In genomic region chr2:176582990-176583481, GRCh38 we compare ENCODE assay signal across 9 cellular contexts.
DNase-seq lines count a peak whose midpoint lies in the region; ATAC-seq and TF ChIP-seq lines count a peak whose summit lies in the region.
"Had no signal": no experiment of that assay in that cellular context is flagged by ENCODE, and none has a peak within 500 bp of the region (broad histone marks: within the 10 kb centered on the region; RNA-seq: fewer than 3 reads in every experiment).

No MANE protein-coding gene starts in this region.

- peaks cover 46% of the 10 kb centered on the region for H3K4me1 Mint-ChIP-seq in brain
- H3K4me1 Mint-ChIP-seq in CD4-positive, alpha-beta T cell (ENCODE audit: low read depth), result no peaks in the 10 kb centered on the region

- POLR2A ChIA-PET in CD4-positive, alpha-beta T cell (lab: Charles Lee), result no interaction called here

- intact Hi-C loops in CD4-positive, alpha-beta T cell (cut with DNase I, micrococcal nuclease), result no loop called here

- no peak for ATAC-seq in GM18907 (IDR thresholded peaks at IDR 0.05; ENCODE audit: unreplicated experiment)
- ATAC-seq in CD4-positive, alpha-beta T cell (ENCODE audit: poor library complexity), result no peak

- H3K9me3 ChIP-seq in CD4-positive, alpha-beta T cell (ENCODE audit: control insufficient read depth, low read length), result no peaks in the 10 kb centered on the region

- DNase-seq in AG08395 (ENCODE audit: low spot score) (peak; percentile 86), HS-5 (ENCODE audit: low read depth) (peak; percentile 95), lung microvascular endothelial cell (ENCODE audit: low read depth in 2 of 2) (peak; percentile 56 to 96), DMS114 treated with DMSO at 0.1 percent for 48 hours (lab: John Stamatoyannopoulos, UW; ENCODE audit: unreplicated experiment) (no peak)
- no peak for DNase-seq in CD4-positive, alpha-beta T cell
- no peak for DNase-seq in activated CD4-positive, alpha-beta T cell treated with anti-CD3 and anti-CD28 coated beads, Interleukin-2, amount 50 U/mL, for 4 hours
- DNase-seq: NCI-H510A treated with DMSO at 0.1 percent for 48 hours had no signal

- CTCF ChIA-PET in CD4-positive, alpha-beta T cell (lab: Charles Lee), result interaction anchor here (0.9 kb wide), 1 partner anchor 29 kb away, joined by 3 read pairs; no protein-coding TSS in a partner anchor

- no peaks in the 10 kb centered on the region for H3K36me3 Mint-ChIP-seq in brain
- no peaks in the 10 kb centered on the region for H3K36me3 Mint-ChIP-seq in CD4-positive, alpha-beta T cell (ENCODE audit: low read depth)

- peaks cover 14% of the 10 kb centered on the region for H3K27me3 ChIP-seq in CD4-positive, alpha-beta T cell (ENCODE audit: control insufficient read depth, insufficient read depth, low read length)

- no peak overlapping the region for H3K27ac ChIP-seq in CD4-positive, alpha-beta T cell (ENCODE audit: low read depth, low read length)

- peaks cover 0 to 3% (median 0%) of the 10 kb centered on the region in 5 experiments for H3K9me3 Mint-ChIP-seq in brain
- no peaks in the 10 kb centered on the region for H3K9me3 Mint-ChIP-seq in CD4-positive, alpha-beta T cell

- no peak for TF ChIP-seq CTCF in brain (conservative IDR thresholded peaks at IDR 0.05)
- no peak for TF ChIP-seq CTCF in CD4-positive, alpha-beta T cell (IDR thresholded peaks at IDR 0.05)

- H3K4me3 Mint-ChIP-seq in brain, result peak overlapping the region in 3 of 5 experiments; percentile 53 to 59 (median 54)
- no peak overlapping the region for H3K4me3 Mint-ChIP-seq in CD4-positive, alpha-beta T cell

- no peaks in the 10 kb centered on the region for H3K27me3 Mint-ChIP-seq in brain
- peaks cover 43% of the 10 kb centered on the region for H3K27me3 Mint-ChIP-seq in CD4-positive, alpha-beta T cell

- H3K27ac Mint-ChIP-seq in brain, result peak overlapping the region in 3 of 5 experiments; percentile 55 to 92 (median 82)
- H3K27ac Mint-ChIP-seq in CD4-positive, alpha-beta T cell, result no peak overlapping the region

Comparison
In these comparisons a context has a peak if more than half of its experiments do, and no peak if none do; other contexts are left out.
1. DNase-seq: peak in AG08395 (single experiment), HS-5 (single experiment) and lung microvascular endothelial cell (2 of 2); none in CD4-positive, alpha-beta T cell (0 of 10), activated CD4-positive, alpha-beta T cell treated with anti-CD3 and anti-CD28 coated beads, Interleukin-2, amount 50 U/mL, for 4 hours (0 of 2) and DMS114 treated with DMSO at 0.1 percent for 48 hours (single experiment).